ENCODE assay signal across 1 cellular context in the genomic region with DNA sequence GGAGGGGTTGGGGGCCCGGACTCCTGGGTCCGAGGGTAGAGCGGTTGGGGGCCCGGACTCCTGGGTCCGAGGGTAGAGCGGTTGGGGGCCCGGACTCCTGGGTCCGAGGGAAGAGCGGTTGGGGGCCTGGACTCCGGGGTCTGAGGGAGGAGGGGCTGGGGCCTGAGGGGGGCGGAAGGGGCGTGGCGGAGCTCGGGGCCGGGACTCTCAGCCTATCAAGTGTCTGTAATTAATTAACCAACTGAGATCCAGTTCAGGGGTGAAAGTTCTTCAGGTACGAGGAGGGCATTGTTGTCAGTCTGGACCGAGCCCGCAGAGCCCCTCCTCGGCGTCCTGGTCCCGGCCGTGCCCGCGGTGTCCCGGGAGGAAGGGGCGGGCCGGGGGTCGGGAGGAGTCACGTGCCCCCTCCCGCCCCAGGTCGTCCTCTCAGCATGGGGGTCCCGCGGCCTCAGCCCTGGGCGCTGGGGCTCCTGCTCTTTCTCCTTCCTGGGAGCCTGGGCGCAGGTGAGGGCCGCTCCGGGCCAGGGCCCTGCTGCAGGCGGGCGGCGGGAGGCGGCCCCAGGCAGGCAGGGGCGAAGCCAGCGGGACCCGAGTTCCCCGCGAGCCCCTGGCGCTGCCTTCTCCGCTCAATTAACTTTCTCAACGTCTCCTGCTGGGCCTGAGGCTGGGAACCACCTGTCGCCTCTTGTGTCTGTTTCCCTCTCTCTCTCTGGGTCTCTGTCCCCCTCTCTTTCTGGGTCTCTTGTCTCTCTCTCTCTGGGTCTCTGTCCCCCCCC.
TF ChIP-seq lines count a peak whose summit lies in the region.

No MANE protein-coding gene starts in this region.

TF ChIP-seq in HepG2, 621 proteins besides CTCF, POLR2A, EP300 and RAD21 (continued from another document and continues in another):
- TF ChIP-seq NFKB2 (CRISPR knock-in tag; IDR thresholded peaks at IDR 0.05; ENCODE audit: borderline replicate concordance) (peak; percentile 24; the same call in 1 of the 2 replicates), MAX (IDR thresholded peaks at IDR 0.05) (peak; percentile 63), ZNF263 (CRISPR knock-in tag; IDR thresholded peaks at IDR 0.05) (peak; percentile 82), KLF12 (CRISPR knock-in tag; IDR thresholded peaks at IDR 0.05; ENCODE audit: borderline replicate concordance) (0 out of 2 replicates have a peak, but pooled peaks have one; percentile 43), TGIF2 (CRISPR knock-in tag; IDR thresholded peaks at IDR 0.05) (0 out of 2 replicates have a peak, but pooled peaks have one; percentile 35), KAT7 (CRISPR knock-in tag; IDR thresholded peaks at IDR 0.05; ENCODE audit: borderline replicate concordance) (peak; percentile 86; the same call in 1 of the 2 replicates), MED1 (CRISPR knock-in tag; IDR thresholded peaks at IDR 0.05) (peak; percentile 72), XRCC5 (optimal IDR thresholded peaks at IDR 0.05; ENCODE audit: low read length) (peak; percentile 24), ZMAT5 (CRISPR knock-in tag; IDR thresholded peaks at IDR 0.05; ENCODE audit: borderline replicate concordance, low read depth) (no peak), HOXA9 (CRISPR knock-in tag; IDR thresholded peaks at IDR 0.05; ENCODE audit: borderline replicate concordance) (no peak), YEATS2 (CRISPR knock-in tag; IDR thresholded peaks at IDR 0.05; ENCODE audit: borderline replicate concordance) (peak; percentile 50; the same call in 1 of the 2 replicates), AHR (CRISPR knock-in tag; IDR thresholded peaks at IDR 0.05) (no peak), FOXP4 (CRISPR knock-in tag; IDR thresholded peaks at IDR 0.05) (peak; percentile 65; the same call in 1 of the 2 replicates), KDM6A (CRISPR knock-in tag; IDR thresholded peaks at IDR 0.05; ENCODE audit: low read depth) (0 out of 2 replicates have a peak, but pooled peaks have one; percentile 14), ZNF574 (CRISPR knock-in tag; IDR thresholded peaks at IDR 0.05) (peak; percentile 45; the same call in 1 of the 2 replicates), KDM1A (CRISPR knock-in tag; IDR thresholded peaks at IDR 0.05) (no peak), KMT2B (CRISPR knock-in tag; IDR thresholded peaks at IDR 0.05) (0 out of 2 replicates have a peak, but pooled peaks have one; percentile 31), RXRB (CRISPR knock-in tag; IDR thresholded peaks at IDR 0.05; ENCODE audit: borderline replicate concordance) (peak; percentile 67; the same call in 1 of the 2 replicates), HIVEP1 (CRISPR knock-in tag; IDR thresholded peaks at IDR 0.05) (no peak), ZNF160 (CRISPR knock-in tag; IDR thresholded peaks at IDR 0.05) (peak; percentile 65; the same call in 1 of the 2 replicates), ZNF790 (CRISPR knock-in tag; IDR thresholded peaks at IDR 0.05; ENCODE audit: borderline replicate concordance) (peak; percentile 77; the same call in 1 of the 2 replicates), AGO2 (optimal IDR thresholded peaks at IDR 0.05; ENCODE audit: low read depth, low read length) (peak; percentile 80), SP2 (CRISPR knock-in tag; IDR thresholded peaks at IDR 0.05) (0 out of 2 replicates have a peak, but pooled peaks have one; percentile 29), YEATS4 (CRISPR knock-in tag; IDR thresholded peaks at IDR 0.05; ENCODE audit: borderline replicate concordance) (peak; percentile 47; the same call in 1 of the 2 replicates), NCOA1 (CRISPR knock-in tag; IDR thresholded peaks at IDR 0.05) (no peak), ZFX (CRISPR knock-in tag; IDR thresholded peaks at IDR 0.05; ENCODE audit: low read depth) (peak; percentile 82), SAFB2 (CRISPR knock-in tag; IDR thresholded peaks at IDR 0.05; ENCODE audit: borderline replicate concordance, low read depth) (no peak; the same call in 1 of the 2 replicates), ZNF205 (CRISPR knock-in tag; IDR thresholded peaks at IDR 0.05) (peak; percentile 69; the same call in 1 of the 2 replicates), TRAFD1 (CRISPR knock-in tag; IDR thresholded peaks at IDR 0.05; ENCODE audit: borderline replicate concordance) (no peak), ELF3 (CRISPR knock-in tag; IDR thresholded peaks at IDR 0.05) (peak; percentile 36; the same call in 1 of the 2 replicates), ZNF512B (CRISPR knock-in tag; IDR thresholded peaks at IDR 0.05; ENCODE audit: borderline replicate concordance) (no peak), PRMT3 (CRISPR knock-in tag; IDR thresholded peaks at IDR 0.05; ENCODE audit: borderline replicate concordance, low read depth) (no peak), ZNF451 (CRISPR knock-in tag; IDR thresholded peaks at IDR 0.05) (peak; percentile 62; the same call in 1 of the 2 replicates)
- TF ChIP-seq, protein P1, sequence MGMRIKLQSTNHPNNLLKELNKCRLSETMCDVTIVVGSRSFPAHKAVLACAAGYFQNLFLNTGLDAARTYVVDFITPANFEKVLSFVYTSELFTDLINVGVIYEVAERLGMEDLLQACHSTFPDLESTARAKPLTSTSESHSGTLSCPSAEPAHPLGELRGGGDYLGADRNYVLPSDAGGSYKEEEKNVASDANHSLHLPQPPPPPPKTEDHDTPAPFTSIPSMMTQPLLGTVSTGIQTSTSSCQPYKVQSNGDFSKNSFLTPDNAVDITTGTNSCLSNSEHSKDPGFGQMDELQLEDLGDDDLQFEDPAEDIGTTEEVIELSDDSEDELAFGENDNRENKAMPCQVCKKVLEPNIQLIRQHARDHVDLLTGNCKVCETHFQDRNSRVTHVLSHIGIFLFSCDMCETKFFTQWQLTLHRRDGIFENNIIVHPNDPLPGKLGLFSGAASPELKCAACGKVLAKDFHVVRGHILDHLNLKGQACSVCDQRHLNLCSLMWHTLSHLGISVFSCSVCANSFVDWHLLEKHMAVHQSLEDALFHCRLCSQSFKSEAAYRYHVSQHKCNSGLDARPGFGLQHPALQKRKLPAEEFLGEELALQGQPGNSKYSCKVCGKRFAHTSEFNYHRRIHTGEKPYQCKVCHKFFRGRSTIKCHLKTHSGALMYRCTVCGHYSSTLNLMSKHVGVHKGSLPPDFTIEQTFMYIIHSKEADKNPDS (CRISPR knock-in tag; IDR thresholded peaks at IDR 0.05), result no peak; the same call in 1 of the 2 replicates
- TF ChIP-seq, protein P2, sequence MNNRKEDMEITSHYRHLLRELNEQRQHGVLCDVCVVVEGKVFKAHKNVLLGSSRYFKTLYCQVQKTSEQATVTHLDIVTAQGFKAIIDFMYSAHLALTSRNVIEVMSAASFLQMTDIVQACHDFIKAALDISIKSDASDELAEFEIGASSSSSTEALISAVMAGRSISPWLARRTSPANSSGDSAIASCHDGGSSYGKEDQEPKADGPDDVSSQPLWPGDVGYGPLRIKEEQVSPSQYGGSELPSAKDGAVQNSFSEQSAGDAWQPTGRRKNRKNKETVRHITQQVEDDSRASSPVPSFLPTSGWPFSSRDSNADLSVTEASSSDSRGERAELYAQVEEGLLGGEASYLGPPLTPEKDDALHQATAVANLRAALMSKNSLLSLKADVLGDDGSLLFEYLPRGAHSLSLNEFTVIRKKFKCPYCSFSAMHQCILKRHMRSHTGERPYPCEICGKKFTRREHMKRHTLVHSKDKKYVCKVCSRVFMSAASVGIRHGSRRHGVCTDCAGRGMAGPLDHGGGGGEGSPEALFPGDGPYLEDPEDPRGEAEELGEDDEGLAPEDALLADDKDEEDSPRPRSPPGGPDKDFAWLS (CRISPR knock-in tag; IDR thresholded peaks at IDR 0.05; ENCODE audit: borderline replicate concordance), result no peak
- TF ChIP-seq, protein P3, sequence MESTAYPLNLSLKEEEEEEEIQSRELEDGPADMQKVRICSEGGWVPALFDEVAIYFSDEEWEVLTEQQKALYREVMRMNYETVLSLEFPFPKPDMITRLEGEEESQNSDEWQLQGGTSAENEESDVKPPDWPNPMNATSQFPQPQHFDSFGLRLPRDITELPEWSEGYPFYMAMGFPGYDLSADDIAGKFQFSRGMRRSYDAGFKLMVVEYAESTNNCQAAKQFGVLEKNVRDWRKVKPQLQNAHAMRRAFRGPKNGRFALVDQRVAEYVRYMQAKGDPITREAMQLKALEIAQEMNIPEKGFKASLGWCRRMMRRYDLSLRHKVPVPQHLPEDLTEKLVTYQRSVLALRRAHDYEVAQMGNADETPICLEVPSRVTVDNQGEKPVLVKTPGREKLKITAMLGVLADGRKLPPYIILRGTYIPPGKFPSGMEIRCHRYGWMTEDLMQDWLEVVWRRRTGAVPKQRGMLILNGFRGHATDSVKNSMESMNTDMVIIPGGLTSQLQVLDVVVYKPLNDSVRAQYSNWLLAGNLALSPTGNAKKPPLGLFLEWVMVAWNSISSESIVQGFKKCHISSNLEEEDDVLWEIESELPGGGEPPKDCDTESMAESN (CRISPR knock-in tag; conservative IDR thresholded peaks at IDR 0.05), result 0 out of 2 replicates have a peak, but pooled peaks have one; percentile 53
- TF ChIP-seq, protein P4, sequence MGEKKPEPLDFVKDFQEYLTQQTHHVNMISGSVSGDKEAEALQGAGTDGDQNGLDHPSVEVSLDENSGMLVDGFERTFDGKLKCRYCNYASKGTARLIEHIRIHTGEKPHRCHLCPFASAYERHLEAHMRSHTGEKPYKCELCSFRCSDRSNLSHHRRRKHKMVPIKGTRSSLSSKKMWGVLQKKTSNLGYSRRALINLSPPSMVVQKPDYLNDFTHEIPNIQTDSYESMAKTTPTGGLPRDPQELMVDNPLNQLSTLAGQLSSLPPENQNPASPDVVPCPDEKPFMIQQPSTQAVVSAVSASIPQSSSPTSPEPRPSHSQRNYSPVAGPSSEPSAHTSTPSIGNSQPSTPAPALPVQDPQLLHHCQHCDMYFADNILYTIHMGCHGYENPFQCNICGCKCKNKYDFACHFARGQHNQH (CRISPR knock-in tag; IDR thresholded peaks at IDR 0.05), result 0 out of 2 replicates have a peak, but pooled peaks have one; percentile 50
